ENCODE assay signal across 14 cellular contexts in the genomic region with DNA sequence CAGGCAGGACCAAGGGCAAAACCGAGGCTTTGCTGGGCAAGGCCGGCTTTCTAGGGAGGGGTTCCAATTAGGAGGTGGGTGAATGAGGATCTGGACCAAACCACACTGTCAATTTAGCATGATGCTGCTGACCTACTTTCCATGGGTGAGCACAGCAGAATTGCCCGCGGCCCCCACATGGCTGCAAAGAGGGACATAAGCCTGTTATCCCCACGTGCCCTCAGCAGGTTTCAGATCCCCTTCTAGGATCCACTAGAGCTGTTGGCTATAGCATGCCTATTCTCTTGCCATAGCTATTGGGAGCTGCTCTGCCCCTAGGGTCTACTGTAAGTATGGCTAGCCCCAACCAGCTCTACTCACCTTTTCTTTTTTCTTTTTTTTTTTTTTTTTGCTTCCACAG.
"Had no signal": no experiment of that assay in that cellular context is flagged by ENCODE, and none has a peak within 500 bp of the region (broad histone marks: within the 10 kb centered on the region; RNA-seq: fewer than 3 reads in every experiment).

No MANE protein-coding gene starts in this region.

- H3K27ac ChIP-seq: cardiac muscle cell, left lung, tibial nerve, uterus, VCaP had no signal

- DNase-seq: activated CD4-positive, alpha-beta memory T cell treated with anti-CD3 and anti-CD28 coated beads for 36 hours; activated CD4-positive, alpha-beta T cell treated with anti-CD3 and anti-CD28 coated beads for 36 hours; activated CD8-positive, alpha-beta memory T cell treated with anti-CD3 and anti-CD28 coated beads, Interleukin-2, amount 10 ng/mL, durations not matched to agents 7 days and 5 days; activated effector memory CD4-positive, alpha-beta T cell treated with Interleukin-2 at 50 U/mL for 16 hours; activated naive CD4-positive, alpha-beta T cell treated with anti-CD3 and anti-CD28 coated beads, Interleukin-2, amount 50 U/mL, for 16 hours; activated T-cell treated with anti-CD3 and anti-CD28 coated beads, Interleukin-2, amount 50 U/mL, for 1 hour; left lung; mucosa of descending colon; naive thymus-derived CD4-positive, alpha-beta T cell; stimulated activated naive CD4-positive, alpha-beta T cell treated with Interleukin-2 at 50 U/mL for 16 hours; uterus had no signal

- H3K4me1 Mint-ChIP-seq: activated CD4-positive, alpha-beta T cell treated with anti-CD3 and anti-CD28 coated beads for 36 hours; activated CD8-positive, alpha-beta memory T cell treated with anti-CD3 and anti-CD28 coated beads, Interleukin-2, amount 10 ng/mL, durations not matched to agents 7 days and 5 days; naive thymus-derived CD4-positive, alpha-beta T cell had no signal

- H3K9me3 ChIP-seq: left lung, mucosa of descending colon, tibial nerve, uterus had no signal

- H3K27me3 Mint-ChIP-seq: activated CD4-positive, alpha-beta memory T cell treated with anti-CD3 and anti-CD28 coated beads for 36 hours; activated CD4-positive, alpha-beta T cell treated with anti-CD3 and anti-CD28 coated beads for 36 hours had no signal

- H3K36me3 Mint-ChIP-seq: activated CD4-positive, alpha-beta memory T cell treated with anti-CD3 and anti-CD28 coated beads for 36 hours; activated CD8-positive, alpha-beta memory T cell treated with anti-CD3 and anti-CD28 coated beads, Interleukin-2, amount 10 ng/mL, durations not matched to agents 7 days and 5 days; naive thymus-derived CD4-positive, alpha-beta T cell had no signal

- H3K36me3 ChIP-seq: left lung, tibial nerve, uterus had no signal

- ATAC-seq: activated CD4-positive, alpha-beta T cell treated with anti-CD3 and anti-CD28 coated beads for 36 hours; activated CD8-positive, alpha-beta memory T cell treated with anti-CD3 and anti-CD28 coated beads, Interleukin-2, amount 10 ng/mL, durations not matched to agents 7 days and 5 days; left lung; mucosa of descending colon; naive thymus-derived CD4-positive, alpha-beta T cell had no signal

- H3K27me3 ChIP-seq: cardiac muscle cell, left lung, tibial nerve, uterus had no signal

- H3K4me1 ChIP-seq: uterus had no signal

- H3K9me3 Mint-ChIP-seq: activated CD4-positive, alpha-beta memory T cell treated with anti-CD3 and anti-CD28 coated beads for 36 hours had no signal

- H3K4me3 Mint-ChIP-seq: activated CD4-positive, alpha-beta memory T cell treated with anti-CD3 and anti-CD28 coated beads for 36 hours; activated CD4-positive, alpha-beta T cell treated with anti-CD3 and anti-CD28 coated beads for 36 hours; activated CD8-positive, alpha-beta memory T cell treated with anti-CD3 and anti-CD28 coated beads, Interleukin-2, amount 10 ng/mL, durations not matched to agents 7 days and 5 days; naive thymus-derived CD4-positive, alpha-beta T cell had no signal

- H3K4me3 ChIP-seq: cardiac muscle cell, left lung, mucosa of descending colon, tibial nerve, uterus had no signal

- H3K27ac Mint-ChIP-seq: activated CD4-positive, alpha-beta memory T cell treated with anti-CD3 and anti-CD28 coated beads for 36 hours; activated CD4-positive, alpha-beta T cell treated with anti-CD3 and anti-CD28 coated beads for 36 hours; activated CD8-positive, alpha-beta memory T cell treated with anti-CD3 and anti-CD28 coated beads, Interleukin-2, amount 10 ng/mL, durations not matched to agents 7 days and 5 days; naive thymus-derived CD4-positive, alpha-beta T cell had no signal
